ENCODE assay signal across 11 cellular contexts in the genomic region with DNA sequence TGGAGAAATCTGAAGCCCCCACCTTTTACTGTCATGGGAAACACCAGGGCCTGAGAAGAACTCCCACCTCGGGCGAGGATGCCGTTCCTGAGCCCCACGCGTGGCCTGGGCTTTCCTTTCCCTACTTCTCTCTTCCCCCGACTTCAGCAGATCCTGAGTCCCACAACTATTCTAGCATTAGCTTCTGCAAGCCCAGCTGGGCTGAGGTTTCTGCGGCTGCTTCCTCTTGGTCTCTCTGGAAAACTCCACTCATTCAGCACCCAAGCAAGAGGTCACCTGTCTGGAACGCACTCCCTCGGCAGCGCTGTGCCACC. TPM values are rescaled to one million over a fixed set of nuclear protein-coding genes. Genes with fewer than 3 reads are reported as not detected.
DNase-seq lines count a peak whose midpoint lies in the region; ATAC-seq, FAIRE-seq and TF ChIP-seq lines count a peak whose summit lies in the region.
"Had no signal": no experiment of that assay in that cellular context is flagged by ENCODE, and none has a peak within 500 bp of the region (broad histone marks: within the 10 kb centered on the region; RNA-seq: fewer than 3 reads in every experiment).

No MANE protein-coding gene starts in this region.

- no peak overlapping the region for H3K4me3 ChIP-seq in HEK293 (ENCODE audit: low read depth, low read length)
- peak overlapping the region; percentile 65 to 67 for H3K4me3 ChIP-seq in kidney (ENCODE audit: low read length in 2 of 2)
- H3K4me3 ChIP-seq in small intestine (ENCODE audit: low read depth in 1 of 2, low read length in 2 of 2) = peak overlapping the region; percentile 78 to 83

- H3K27me3 Mint-ChIP-seq in brain = peaks cover 19% of the 10 kb centered on the region

- no peaks in the 10 kb centered on the region for H3K9me3 ChIP-seq in HEK293 (ENCODE audit: control insufficient read depth, insufficient read depth, low read depth, low read length)
- H3K9me3 ChIP-seq in kidney (ENCODE audit: control insufficient read depth in 1 of 2, low read length in 2 of 2) = no peaks in the 10 kb centered on the region
- no peaks in the 10 kb centered on the region for H3K9me3 ChIP-seq in small intestine (ENCODE audit: control insufficient read depth, low read depth)

- CTCF ChIA-PET in HEK293 (lab: Yijun Ruan, JAX) = no interaction called here

- no peaks in the 10 kb centered on the region for H3K27me3 ChIP-seq in small intestine (ENCODE audit: control insufficient read depth in 2 of 2, insufficient read depth in 2 of 2, low read length in 2 of 2)

- no peak for ATAC-seq in GM19023 (IDR thresholded peaks at IDR 0.05; ENCODE audit: unreplicated experiment)

- peaks cover 0 to 8% of the 10 kb centered on the region in 2 experiments; a peak in 1 of 3 replicates for H3K36me3 ChIP-seq in HEK293 (ENCODE audit: control insufficient read depth in 2 of 2, insufficient read depth in 1 of 2, low read length in 2 of 2)
- no peaks in the 10 kb centered on the region for H3K36me3 ChIP-seq in kidney (ENCODE audit: control insufficient read depth in 1 of 2, insufficient read depth in 2 of 2, low read length in 2 of 2)
- no peaks in the 10 kb centered on the region for H3K36me3 ChIP-seq in small intestine (ENCODE audit: control insufficient read depth in 2 of 2, insufficient read depth in 2 of 2, low read length in 2 of 2)

- peaks cover 2 to 12% (median 8%) of the 10 kb centered on the region in 5 experiments for H3K9me3 Mint-ChIP-seq in brain

- POLR2A ChIA-PET in HEK293 (lab: Yijun Ruan, JAX) = no interaction called here

- peak overlapping the region; percentile 31 to 48 for H3K9ac ChIP-seq in kidney (ENCODE audit: low read length in 2 of 2)

- FAIRE-seq in kidney (lab: Jason Lieb, UNC) (no peak), small intestine (lab: Jason Lieb, UNC) (no peak)
- FAIRE-seq: urothelium cell line had no signal

- WGBS in small intestine, 3 donors = 23 to 33% (median 29%) methylated on average over 10 of the region's 10 CpGs

- H3K36me3 Mint-ChIP-seq in brain = peaks cover 10% of the 10 kb centered on the region

- intact Hi-C loops in kidney (cut with DNase I) (no loop called here), posterior cingulate gyrus (cut with DNase I) (no loop called here)

- DNase-seq in kidney = no peak
- DNase-seq in small intestine = no peak
- DNase-seq in retina = no peak
- no peak for DNase-seq in posterior cingulate gyrus
- no peak for DNase-seq in NCI-H2171 treated with DMSO at 0.1 percent for 48 hours (lab: John Stamatoyannopoulos, UW)
- DNase-seq: activated CD8-positive, alpha-beta T cell treated with anti-CD3 and anti-CD28 coated beads, Interleukin-2, amount 10 ng/mL, durations not matched to agents 7 days and 5 days; effector CD8-positive, alpha-beta T cell had no signal

- H3K27ac Mint-ChIP-seq in brain = no peak overlapping the region
- H3K27ac Mint-ChIP-seq: activated CD8-positive, alpha-beta T cell treated with anti-CD3 and anti-CD28 coated beads, Interleukin-2, amount 10 ng/mL, durations not matched to agents 7 days and 5 days had no signal

- peak overlapping the region; percentile 77; the same call in 1 of the 2 replicates for H3K27ac ChIP-seq in HEK293 (ENCODE audit: extremely low read depth, low read depth, low read length)
- peak overlapping the region in 1 of 2 donors; percentile 35 for H3K27ac ChIP-seq in kidney (ENCODE audit: low read depth in 2 of 2, low read length in 2 of 2)
- H3K27ac ChIP-seq in small intestine (ENCODE audit: low read depth in 1 of 2, low read length in 1 of 2) = peak overlapping the region in 1 of 2 donors; percentile 28

- no peak for TF ChIP-seq CTCF in HEK293 (tag by site-specific recombination; IDR thresholded peaks at IDR 0.05)
- no peak for TF ChIP-seq CTCF in brain (conservative IDR thresholded peaks at IDR 0.05)
- no peak for TF ChIP-seq CTCF in kidney (IDR thresholded peaks at IDR 0.05; ENCODE audit: borderline replicate concordance, extremely low read depth, insufficient read depth)

- H3K4me1 ChIP-seq in HEK293 (ENCODE audit: control insufficient read depth, insufficient read depth, low read length) = peaks cover 4% of the 10 kb centered on the region; the same call in 1 of the 2 replicates
- peaks cover 6 to 10% of the 10 kb centered on the region in 2 donors for H3K4me1 ChIP-seq in kidney (ENCODE audit: control insufficient read depth in 1 of 2, insufficient read depth in 1 of 2, low read depth in 1 of 2, low read length in 2 of 2)
- H3K4me1 ChIP-seq in small intestine (ENCODE audit: control insufficient read depth in 2 of 2, insufficient read depth in 1 of 2, low read depth in 1 of 2, low read length in 1 of 2) = peaks cover 0 to 3% of the 10 kb centered on the region in 2 donors

- peaks cover 29% of the 10 kb centered on the region for H3K4me1 Mint-ChIP-seq in brain

- H3K4me3 Mint-ChIP-seq in brain = peak overlapping the region; percentile 73 to 93 (median 77)

TF ChIP-seq in HEK293, 187 proteins besides CTCF, POLR2A, EP300 and RAD21:
- TF ChIP-seq GLI4 (tag by site-specific recombination; IDR thresholded peaks at IDR 0.05) = no peak
- no peak for TF ChIP-seq SALL2 (tag by site-specific recombination; IDR thresholded peaks at IDR 0.05; ENCODE audit: borderline replicate concordance)
- TF ChIP-seq ZNF596 (tag by site-specific recombination; IDR thresholded peaks at IDR 0.05) = no peak
- TF ChIP-seq SP2 (tag by site-specific recombination; IDR thresholded peaks at IDR 0.05) = no peak
- no peak for TF ChIP-seq ZNF791 (tag by site-specific recombination; IDR thresholded peaks at IDR 0.05)
- TF ChIP-seq ZNF792 (tag by site-specific recombination; IDR thresholded peaks at IDR 0.05) = no peak
- TF ChIP-seq ZNF26 (tag by site-specific recombination; IDR thresholded peaks at IDR 0.05) = no peak
- TF ChIP-seq, protein P1, sequence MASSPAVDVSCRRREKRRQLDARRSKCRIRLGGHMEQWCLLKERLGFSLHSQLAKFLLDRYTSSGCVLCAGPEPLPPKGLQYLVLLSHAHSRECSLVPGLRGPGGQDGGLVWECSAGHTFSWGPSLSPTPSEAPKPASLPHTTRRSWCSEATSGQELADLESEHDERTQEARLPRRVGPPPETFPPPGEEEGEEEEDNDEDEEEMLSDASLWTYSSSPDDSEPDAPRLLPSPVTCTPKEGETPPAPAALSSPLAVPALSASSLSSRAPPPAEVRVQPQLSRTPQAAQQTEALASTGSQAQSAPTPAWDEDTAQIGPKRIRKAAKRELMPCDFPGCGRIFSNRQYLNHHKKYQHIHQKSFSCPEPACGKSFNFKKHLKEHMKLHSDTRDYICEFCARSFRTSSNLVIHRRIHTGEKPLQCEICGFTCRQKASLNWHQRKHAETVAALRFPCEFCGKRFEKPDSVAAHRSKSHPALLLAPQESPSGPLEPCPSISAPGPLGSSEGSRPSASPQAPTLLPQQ (tag by site-specific recombination; IDR thresholded peaks at IDR 0.05) = no peak

RNA-seq across cellular contexts. Expression of gene DOCK1, which starts 0.8 kb away (rescaled TPM):
- polyA plus RNA-seq in brain (ENCODE audit: insufficient read depth, low read depth, low replicate concordance) (10.6 TPM), kidney (ENCODE audit: insufficient read depth, low read depth, low replicate concordance) (15.8 TPM), small intestine (10 to 100 TPM; 16.8 to 26.2 (median 18.1) TPM)
- 81.7 TPM for total RNA-seq in kidney
- total RNA-seq: activated CD8-positive, alpha-beta T cell treated with anti-CD3 and anti-CD28 coated beads, Interleukin-2, amount 10 ng/mL, durations not matched to agents 7 days and 5 days had no signal
